Comparison of ENCODE assay signal across 9 cellular contexts in the genomic region with DNA sequence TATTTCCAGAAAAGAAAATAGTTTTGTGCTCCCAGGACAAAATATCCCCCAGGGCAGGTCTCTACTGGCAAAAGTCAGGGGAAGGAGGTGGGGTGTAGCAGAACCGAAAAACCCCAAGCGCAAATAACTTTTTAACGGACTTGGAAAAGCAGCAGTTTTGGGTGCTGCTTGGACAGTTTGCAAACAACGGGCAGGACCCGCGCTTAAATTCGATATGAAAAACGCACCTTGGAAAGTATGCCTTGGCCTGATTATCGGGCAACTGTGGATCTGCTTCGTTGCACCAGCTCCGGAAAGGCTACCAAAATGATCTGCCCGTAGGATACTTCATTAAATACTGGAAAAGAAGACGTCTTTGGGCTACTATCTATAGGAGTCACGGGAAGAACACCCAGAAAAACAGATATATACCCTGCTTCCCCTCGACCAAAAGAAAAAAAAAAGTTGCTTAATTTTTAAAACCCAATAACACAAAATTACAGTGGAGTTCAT. TPM values are rescaled to one million over a fixed set of nuclear protein-coding genes. Genes with fewer than 3 reads are reported as not detected.
A peak's percentile ranks its signal among the peaks of the same experiment; 100 is the strongest.
DNase-seq lines count a peak whose midpoint lies in the region; ATAC-seq and TF ChIP-seq lines count a peak whose summit lies in the region.
"Had no signal": no experiment of that assay in that cellular context is flagged by ENCODE, and none has a peak within 500 bp of the region (broad histone marks: within the 10 kb centered on the region; RNA-seq: fewer than 3 reads in every experiment).

No MANE protein-coding gene starts in this region.

- H3K27ac Mint-ChIP-seq in endodermal cell (no peak overlapping the region), nephron (no peak overlapping the region)

- H3K27me3 Mint-ChIP-seq in endodermal cell (ENCODE audit: insufficient read depth) (peaks cover 86% of the 10 kb centered on the region), nephron (ENCODE audit: low read depth) (peaks cover 74% of the 10 kb centered on the region)

- TF ChIP-seq CTCF in heart right ventricle (IDR thresholded peaks at IDR 0.05) (no peak), endodermal cell (conservative IDR thresholded peaks at IDR 0.05) (no peak), nephron (IDR thresholded peaks at IDR 0.05; ENCODE audit: unreplicated experiment in 3 of 3) (no peak), vagina (IDR thresholded peaks at IDR 0.05) (no peak)

- H3K9me3 ChIP-seq in heart right ventricle, result no peaks in the 10 kb centered on the region
- H3K9me3 ChIP-seq in endodermal cell (ENCODE audit: control insufficient read depth, low read length), result no peaks in the 10 kb centered on the region
- no peaks in the 10 kb centered on the region for H3K9me3 ChIP-seq in vagina

- DNase-seq in heart right ventricle (no peak), cardiac septum (ENCODE audit: low spot score) (no peak), endodermal cell (no peak), vagina (ENCODE audit: extremely low spot score in 2 of 2) (no peak)
- DNase-seq: NCI-H1694 had no signal

- H3K4me3 Mint-ChIP-seq in endodermal cell (peak overlapping the region; percentile 23), nephron (peak overlapping the region; percentile 69 to 84 (median 77))

- WGBS in heart right ventricle, 2 donors, result 37 to 43% methylated on average over 15 of the region's 15 CpGs
- 6 to 7% methylated on average over 11 to 15 of the region's 15 CpGs for WGBS in endodermal cell (ENCODE audit: insufficient coverage in 1 of 2, insufficient read length in 1 of 2), 2 experiments

- no peak overlapping the region for H3K9ac ChIP-seq in endodermal cell (ENCODE audit: extremely low read depth, low read length, poor library complexity, severe bottlenecking)

- peak overlapping the region in 9 of 10 donors; percentile 6 to 86 (median 71) for H3K4me3 ChIP-seq in heart right ventricle
- H3K4me3 ChIP-seq in endodermal cell (ENCODE audit: low read length), result peak overlapping the region; percentile 82
- peak overlapping the region; percentile 77 to 84 for H3K4me3 ChIP-seq in vagina

- H3K36me3 Mint-ChIP-seq in endodermal cell (ENCODE audit: low read depth) (no peaks in the 10 kb centered on the region), nephron (ENCODE audit: low read depth) (peaks cover 5% of the 10 kb centered on the region)

- H3K27me3 ChIP-seq in heart right ventricle (peaks cover 0 to 81% (median 22%) of the 10 kb centered on the region in 7 donors), endodermal cell (ENCODE audit: control insufficient read depth, insufficient read depth, low read length, poor library complexity, severe bottlenecking) (peaks cover 86% of the 10 kb centered on the region), vagina (no peaks in the 10 kb centered on the region)

- ATAC-seq in heart right ventricle (no peak), GM18858 (IDR thresholded peaks at IDR 0.05; ENCODE audit: unreplicated experiment) (no peak), HG02678 (IDR thresholded peaks at IDR 0.05; ENCODE audit: unreplicated experiment) (no peak), GM19395 (IDR thresholded peaks at IDR 0.05; ENCODE audit: unreplicated experiment) (no peak)

- intact Hi-C loops in heart right ventricle (cut with DNase I), result loop anchor here in 2 of 10 donors (5.0 to 10.0 kb wide), 3 partner anchors 84 to 169 kb away; no protein-coding TSS in a partner anchor
- intact Hi-C loops in cardiac septum (cut with DNase I), result no loop called here
- intact Hi-C loops in vagina (cut with DNase I), result no loop called here

- H3K36me3 ChIP-seq in heart right ventricle (no peaks in the 10 kb centered on the region), endodermal cell (ENCODE audit: control insufficient read depth, insufficient read depth, low read length) (no peaks in the 10 kb centered on the region), vagina (no peaks in the 10 kb centered on the region)

- H3K4me1 ChIP-seq in heart right ventricle (peaks cover 4 to 39% (median 29%) of the 10 kb centered on the region in 9 donors), endodermal cell (ENCODE audit: control insufficient read depth, insufficient read depth, low read length) (peaks cover 9% of the 10 kb centered on the region), vagina (peaks cover 35% of the 10 kb centered on the region)

- H3K9me3 Mint-ChIP-seq in endodermal cell (no peaks in the 10 kb centered on the region), nephron (no peaks in the 10 kb centered on the region)

- no peak for TF ChIP-seq POLR2A in vagina (IDR thresholded peaks at IDR 0.05)

- H3K27ac ChIP-seq in heart right ventricle (peak overlapping the region in 1 of 10 donors; percentile 36), endodermal cell (ENCODE audit: low read depth, low read length) (no peak overlapping the region), vagina (peak overlapping the region; percentile 85)

- H3K4me1 Mint-ChIP-seq in endodermal cell (peaks cover 9% of the 10 kb centered on the region), nephron (peaks cover 19% of the 10 kb centered on the region)

RNA-seq across cellular contexts. Expression of gene KCTD1, which starts 2.9 kb away (rescaled TPM):
- total RNA-seq in heart right ventricle, result 10 to 100 TPM in 7 of 10 donors, 1 to 10 TPM in 3; 7.5 to 16.7 (median 11.5) TPM
- polyA plus RNA-seq in heart right ventricle, result 1 to 10 TPM; 8.1 to 8.9 TPM
- 10.1 TPM for total RNA-seq in cardiac septum
- 1 to 10 TPM; 6.8 to 7.3 TPM for total RNA-seq in endodermal cell
- 25.3 TPM for polyA plus RNA-seq in endodermal cell (2013, experiment 1 of 2)
- 24.4 TPM for polyA plus RNA-seq in endodermal cell (2013, experiment 2 of 2)
- 46.9 TPM for total RNA-seq in vagina
